In genomic region chr7:121302214-121302745, GRCh38 we compare ENCODE assay signal across 10 cellular contexts. TPM values are rescaled to one million over a fixed set of nuclear protein-coding genes. Genes with fewer than 3 reads are reported as not detected.
DNase-seq lines count a peak whose midpoint lies in the region; ATAC-seq and TF ChIP-seq lines count a peak whose summit lies in the region.
"Had no signal": no experiment of that assay in that cellular context is flagged by ENCODE, and none has a peak within 500 bp of the region (broad histone marks: within the 10 kb centered on the region; RNA-seq: fewer than 3 reads in every experiment).

No MANE protein-coding gene starts in this region.

- H3K27me3 ChIP-seq in heart right ventricle (no peaks in the 10 kb centered on the region), uterus (no peaks in the 10 kb centered on the region)
- H3K27me3 ChIP-seq: sigmoid colon had no signal

- H3K27ac Mint-ChIP-seq in type B pancreatic cell: no peak overlapping the region

- 92 to 94% methylated on average over 8 of the region's 8 CpGs for WGBS in heart right ventricle, 2 donors

- H3K4me3 Mint-ChIP-seq in type B pancreatic cell: no peak overlapping the region

- H3K36me3 Mint-ChIP-seq in type B pancreatic cell: no peaks in the 10 kb centered on the region

- no peak for TF ChIP-seq CTCF in heart right ventricle (IDR thresholded peaks at IDR 0.05)
- no peak for TF ChIP-seq CTCF in uterus (IDR thresholded peaks at IDR 0.05)
- no peak for TF ChIP-seq CTCF in type B pancreatic cell (conservative IDR thresholded peaks at IDR 0.05)

- intact Hi-C loops in heart right ventricle (cut with DNase I) (no loop called here), uterus (cut with DNase I; ENCODE audit: low total_unique reads) (no loop called here)

- no peak overlapping the region for H3K4me3 ChIP-seq in heart right ventricle
- no peak overlapping the region for H3K4me3 ChIP-seq in uterus
- H3K4me3 ChIP-seq: sigmoid colon had no signal

- H3K36me3 ChIP-seq in heart right ventricle (peaks cover 0 to 2% (median 0%) of the 10 kb centered on the region in 9 donors), uterus (no peaks in the 10 kb centered on the region)
- H3K36me3 ChIP-seq: sigmoid colon had no signal

- H3K27ac ChIP-seq in heart right ventricle (no peak overlapping the region), uterus (no peak overlapping the region)
- H3K27ac ChIP-seq: sigmoid colon had no signal

- TF ChIP-seq POLR2A in uterus (IDR thresholded peaks at IDR 0.05): no peak

- peaks cover 9% of the 10 kb centered on the region for H3K4me1 Mint-ChIP-seq in type B pancreatic cell (ENCODE audit: unreplicated experiment)

- H3K4me1 ChIP-seq in heart right ventricle: no peaks in the 10 kb centered on the region
- no peaks in the 10 kb centered on the region for H3K4me1 ChIP-seq in uterus

- no peaks in the 10 kb centered on the region for H3K9me3 Mint-ChIP-seq in type B pancreatic cell

- peak; percentile 93 for ATAC-seq in GM18517 (IDR thresholded peaks at IDR 0.05; ENCODE audit: unreplicated experiment)
- peak; percentile 97 for ATAC-seq in GM21825 (IDR thresholded peaks at IDR 0.05; ENCODE audit: unreplicated experiment)
- ATAC-seq in heart right ventricle: no peak

- H3K9me3 ChIP-seq in heart right ventricle: no peaks in the 10 kb centered on the region
- H3K9me3 ChIP-seq in uterus: no peaks in the 10 kb centered on the region
- H3K9me3 ChIP-seq: sigmoid colon had no signal

- DNase-seq in HS-27A (ENCODE audit: low read depth) (peak; percentile 87), fibroblast of peridontal ligament (ENCODE audit: extremely low read depth) (peak; percentile 79), NCI-H146 (lab: John Stamatoyannopoulos, UW) (no peak), heart right ventricle (no peak), uterus (no peak), type B pancreatic cell (ENCODE audit: extremely low spot score, unreplicated experiment) (no peak)
- DNase-seq: sigmoid colon had no signal

- H3K27me3 Mint-ChIP-seq in type B pancreatic cell: no peaks in the 10 kb centered on the region

RNA-seq across cellular contexts. Expression of gene WNT16, which starts 26.5 kb away (rescaled TPM):
- total RNA-seq in heart right ventricle: not detected
- polyA plus RNA-seq in heart right ventricle: not detected
- total RNA-seq in uterus: 1 to 10 TPM in 1 of 4 donors, not detected in 3; 1.7 TPM
- 0.64 and 1.1 TPM in 2 replicates for total RNA-seq in type B pancreatic cell (ENCODE audit: low replicate concordance)
- total RNA-seq: epithelial cell of proximal tubule had no signal

Comparison
In these comparisons a context has a peak if more than half of its experiments do, and no peak if none do; other contexts are left out.
1. ATAC-seq: peak in GM18517 (single experiment) and GM21825 (single experiment); none in heart right ventricle (0 of 8).
2. DNase-seq: peak in HS-27A (single experiment) and fibroblast of peridontal ligament (single experiment); none in NCI-H146 (single experiment), heart right ventricle (0 of 2), uterus (0 of 2) and type B pancreatic cell (single experiment).